Comparison of ENCODE assay signal across 1 cellular context in the genomic region with DNA sequence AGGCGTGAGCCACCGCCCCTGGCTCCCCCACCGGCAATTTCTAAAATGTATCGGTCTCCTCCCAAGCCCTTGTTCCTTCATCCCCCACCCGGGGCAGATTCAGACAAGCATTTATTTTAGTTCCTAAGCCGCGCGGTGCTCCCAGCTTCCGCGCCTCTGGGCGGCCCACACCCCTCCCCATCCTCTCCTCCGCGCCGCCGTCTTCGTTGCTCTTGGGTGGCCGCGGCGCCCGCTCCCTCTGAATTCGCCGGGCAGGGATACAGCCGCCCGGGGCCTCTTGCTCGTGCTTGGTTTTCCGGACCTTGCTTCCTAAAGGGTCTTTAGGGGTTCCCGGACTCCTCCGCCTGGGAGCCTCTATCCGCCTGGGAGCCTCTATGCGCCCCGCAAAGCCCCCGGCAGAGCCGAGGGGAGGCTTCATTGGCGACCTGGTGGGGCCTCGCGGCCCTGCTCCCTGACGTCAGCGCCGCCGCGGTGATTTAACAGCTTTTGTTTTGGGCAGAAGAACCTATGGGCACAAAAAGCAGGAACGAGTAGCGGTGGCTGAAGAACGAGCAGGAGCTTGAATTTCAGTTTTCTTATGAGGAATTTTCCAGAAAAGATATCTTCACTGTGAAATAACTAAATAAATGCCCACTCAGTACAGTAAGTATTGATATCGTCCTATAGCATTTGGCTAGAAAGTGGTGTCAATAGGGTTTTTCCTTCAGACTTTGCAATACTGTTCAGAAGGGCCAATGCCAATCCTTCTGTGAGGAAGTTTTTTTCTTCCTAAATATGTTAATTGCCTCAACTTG.
TF ChIP-seq lines count a peak whose summit lies in the region.

No MANE protein-coding gene starts in this region.

TF ChIP-seq in HEK293, 187 proteins besides CTCF, POLR2A, EP300 and RAD21 (continued from another document):
- TF ChIP-seq ZNF629 (tag by site-specific recombination; IDR thresholded peaks at IDR 0.05) (peak; percentile 92), ZFP37 (tag by site-specific recombination; IDR thresholded peaks at IDR 0.05) (peak; percentile 61; the same call in 1 of the 2 replicates), ZNF776 (tag by site-specific recombination; IDR thresholded peaks at IDR 0.05; ENCODE audit: borderline replicate concordance) (no peak), ZBTB17 (tag by site-specific recombination; IDR thresholded peaks at IDR 0.05) (peak; percentile 46), ZNF624 (tag by site-specific recombination; IDR thresholded peaks at IDR 0.05) (no peak), ZNF488 (tag by site-specific recombination; IDR thresholded peaks at IDR 0.05) (no peak), ZNF626 (tag by site-specific recombination; IDR thresholded peaks at IDR 0.05) (no peak), ZNF248 (tag by site-specific recombination; IDR thresholded peaks at IDR 0.05) (no peak), ZFP3 (tag by site-specific recombination; IDR thresholded peaks at IDR 0.05; ENCODE audit: low read depth) (peak; percentile 63; the same call in 1 of the 2 replicates), ZNF76 (tag by site-specific recombination; IDR thresholded peaks at IDR 0.05; ENCODE audit: borderline replicate concordance, low read depth) (peak; percentile 24; the same call in 1 of the 2 replicates), KLF1 (tag by site-specific recombination; IDR thresholded peaks at IDR 0.05) (peak; percentile 40; the same call in 1 of the 2 replicates), ZNF561 (tag by site-specific recombination; IDR thresholded peaks at IDR 0.05; ENCODE audit: borderline replicate concordance) (0 out of 2 replicates have a peak, but pooled peaks have one; percentile 25), ZBTB20 (tag by site-specific recombination; IDR thresholded peaks at IDR 0.05) (peak; percentile 98), ZXDB (tag by site-specific recombination; IDR thresholded peaks at IDR 0.05) (peak; percentile 62; the same call in 1 of the 2 replicates), ZNF654 (tag by site-specific recombination; IDR thresholded peaks at IDR 0.05; ENCODE audit: low read depth) (no peak), KLF8 (tag by site-specific recombination; IDR thresholded peaks at IDR 0.05) (peak; percentile 46; the same call in 1 of the 2 replicates), SCRT1 (tag by site-specific recombination; IDR thresholded peaks at IDR 0.05; ENCODE audit: borderline replicate concordance) (no peak), ZNF530 (tag by site-specific recombination; IDR thresholded peaks at IDR 0.05; ENCODE audit: low read depth) (no peak), GLIS1 (tag by site-specific recombination; IDR thresholded peaks at IDR 0.05) (peak; percentile 85), ZBTB7A (tag by site-specific recombination; IDR thresholded peaks at IDR 0.05; ENCODE audit: low read depth) (no peak), ZNF623 (tag by site-specific recombination; IDR thresholded peaks at IDR 0.05) (no peak), ZSCAN30 (tag by site-specific recombination; IDR thresholded peaks at IDR 0.05) (peak; percentile 86), ZIC2 (tag by site-specific recombination; IDR thresholded peaks at IDR 0.05) (peak; percentile 74), MZF1 (tag by site-specific recombination; IDR thresholded peaks at IDR 0.05; ENCODE audit: borderline replicate concordance) (peak; percentile 62; the same call in 1 of the 2 replicates), KLF16 (tag by site-specific recombination; IDR thresholded peaks at IDR 0.05) (peak; percentile 21; the same call in 1 of the 2 replicates), HOXD13 (CRISPR knock-in tag; IDR thresholded peaks at IDR 0.05; ENCODE audit: borderline replicate concordance) (0 out of 2 replicates have a peak, but pooled peaks have one; percentile 21), ZNF394 (tag by site-specific recombination; IDR thresholded peaks at IDR 0.05; ENCODE audit: borderline replicate concordance) (peak; percentile 39; the same call in 1 of the 2 replicates), ZNF670 (tag by site-specific recombination; IDR thresholded peaks at IDR 0.05; ENCODE audit: low read depth) (no peak), HOXA7 (CRISPR knock-in tag; IDR thresholded peaks at IDR 0.05; ENCODE audit: borderline replicate concordance) (no peak), SP7 (tag by site-specific recombination; IDR thresholded peaks at IDR 0.05) (peak; percentile 43; the same call in 1 of the 2 replicates), ZNF529 (tag by site-specific recombination; IDR thresholded peaks at IDR 0.05; ENCODE audit: insufficient replicate concordance) (no peak), OVOL3 (tag by site-specific recombination; IDR thresholded peaks at IDR 0.05) (no peak), ZNF335 (tag by site-specific recombination; conservative IDR thresholded peaks at IDR 0.05) (peak; percentile 96), ZBTB26 (tag by site-specific recombination; optimal IDR thresholded peaks at IDR 0.05) (peak; percentile 78), SP3 (tag by site-specific recombination; IDR thresholded peaks at IDR 0.05) (peak; percentile 27), GLIS2 (tag by site-specific recombination; IDR thresholded peaks at IDR 0.05) (peak; percentile 97), ZFP69B (tag by site-specific recombination; IDR thresholded peaks at IDR 0.05) (peak; percentile 84; the same call in 1 of the 2 replicates), ZBTB21 (tag by site-specific recombination; IDR thresholded peaks at IDR 0.05) (peak; percentile 66; the same call in 1 of the 2 replicates), KLF10 (tag by site-specific recombination; IDR thresholded peaks at IDR 0.05) (peak; percentile 53; the same call in 1 of the 2 replicates), GLI4 (tag by site-specific recombination; IDR thresholded peaks at IDR 0.05) (no peak), ZNF423 (tag by site-specific recombination; IDR thresholded peaks at IDR 0.05) (0 out of 2 replicates have a peak, but pooled peaks have one; percentile 13), ZNF692 (tag by site-specific recombination; IDR thresholded peaks at IDR 0.05) (peak; percentile 91), OSR2 (tag by site-specific recombination; IDR thresholded peaks at IDR 0.05) (0 out of 2 replicates have a peak, but pooled peaks have one; percentile 7), ZNF341 (tag by site-specific recombination; IDR thresholded peaks at IDR 0.05; ENCODE audit: low read depth) (peak; percentile 56), ZBTB6 (tag by site-specific recombination; IDR thresholded peaks at IDR 0.05) (no peak), ZNF24 (tag by site-specific recombination; IDR thresholded peaks at IDR 0.05) (peak; percentile 21; the same call in 1 of the 2 replicates), ZBTB8A (tag by site-specific recombination; IDR thresholded peaks at IDR 0.05) (peak; percentile 87), ZNF660 (tag by site-specific recombination; IDR thresholded peaks at IDR 0.05) (peak; percentile 68), IKZF3 (tag by site-specific recombination; IDR thresholded peaks at IDR 0.05) (peak; percentile 29; the same call in 1 of the 2 replicates)
- TF ChIP-seq, protein P1, sequence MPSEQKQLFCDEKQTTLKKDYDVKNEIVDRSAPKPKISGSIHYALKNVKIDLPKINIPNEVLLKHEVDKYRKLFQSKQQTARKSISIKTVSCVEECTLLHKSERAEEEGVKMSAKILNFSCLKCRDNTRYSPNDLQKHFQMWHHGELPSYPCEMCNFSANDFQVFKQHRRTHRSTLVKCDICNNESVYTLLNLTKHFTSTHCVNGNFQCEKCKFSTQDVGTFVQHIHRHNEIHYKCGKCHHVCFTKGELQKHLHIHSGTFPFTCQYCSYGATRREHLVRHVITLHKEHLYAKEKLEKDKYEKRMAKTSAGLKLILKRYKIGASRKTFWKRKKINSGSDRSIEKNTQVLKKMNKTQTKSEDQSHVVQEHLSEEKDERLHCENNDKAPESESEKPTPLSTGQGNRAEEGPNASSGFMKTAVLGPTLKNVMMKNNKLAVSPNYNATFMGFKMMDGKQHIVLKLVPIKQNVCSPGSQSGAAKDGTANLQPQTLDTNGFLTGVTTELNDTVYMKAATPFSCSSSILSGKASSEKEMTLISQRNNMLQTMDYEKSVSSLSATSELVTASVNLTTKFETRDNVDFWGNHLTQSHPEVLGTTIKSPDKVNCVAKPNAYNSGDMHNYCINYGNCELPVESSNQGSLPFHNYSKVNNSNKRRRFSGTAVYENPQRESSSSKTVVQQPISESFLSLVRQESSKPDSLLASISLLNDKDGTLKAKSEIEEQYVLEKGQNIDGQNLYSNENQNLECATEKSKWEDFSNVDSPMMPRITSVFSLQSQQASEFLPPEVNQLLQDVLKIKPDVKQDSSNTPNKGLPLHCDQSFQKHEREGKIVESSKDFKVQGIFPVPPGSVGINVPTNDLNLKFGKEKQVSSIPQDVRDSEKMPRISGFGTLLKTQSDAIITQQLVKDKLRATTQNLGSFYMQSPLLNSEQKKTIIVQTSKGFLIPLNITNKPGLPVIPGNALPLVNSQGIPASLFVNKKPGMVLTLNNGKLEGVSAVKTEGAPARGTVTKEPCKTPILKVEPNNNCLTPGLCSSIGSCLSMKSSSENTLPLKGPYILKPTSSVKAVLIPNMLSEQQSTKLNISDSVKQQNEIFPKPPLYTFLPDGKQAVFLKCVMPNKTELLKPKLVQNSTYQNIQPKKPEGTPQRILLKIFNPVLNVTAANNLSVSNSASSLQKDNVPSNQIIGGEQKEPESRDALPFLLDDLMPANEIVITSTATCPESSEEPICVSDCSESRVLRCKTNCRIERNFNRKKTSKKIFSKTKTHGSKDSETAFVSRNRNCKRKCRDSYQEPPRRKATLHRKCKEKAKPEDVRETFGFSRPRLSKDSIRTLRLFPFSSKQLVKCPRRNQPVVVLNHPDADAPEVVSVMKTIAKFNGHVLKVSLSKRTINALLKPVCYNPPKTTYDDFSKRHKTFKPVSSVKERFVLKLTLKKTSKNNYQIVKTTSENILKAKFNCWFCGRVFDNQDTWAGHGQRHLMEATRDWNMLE (tag by site-specific recombination; conservative IDR thresholded peaks at IDR 0.05; ENCODE audit: low read depth) = 0 out of 2 replicates have a peak, but pooled peaks have one; percentile 25
- TF ChIP-seq, protein P2, sequence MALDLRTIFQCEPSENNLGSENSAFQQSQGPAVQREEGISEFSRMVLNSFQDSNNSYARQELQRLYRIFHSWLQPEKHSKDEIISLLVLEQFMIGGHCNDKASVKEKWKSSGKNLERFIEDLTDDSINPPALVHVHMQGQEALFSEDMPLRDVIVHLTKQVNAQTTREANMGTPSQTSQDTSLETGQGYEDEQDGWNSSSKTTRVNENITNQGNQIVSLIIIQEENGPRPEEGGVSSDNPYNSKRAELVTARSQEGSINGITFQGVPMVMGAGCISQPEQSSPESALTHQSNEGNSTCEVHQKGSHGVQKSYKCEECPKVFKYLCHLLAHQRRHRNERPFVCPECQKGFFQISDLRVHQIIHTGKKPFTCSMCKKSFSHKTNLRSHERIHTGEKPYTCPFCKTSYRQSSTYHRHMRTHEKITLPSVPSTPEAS (tag by site-specific recombination; IDR thresholded peaks at IDR 0.05) = 0 out of 2 replicates have a peak, but pooled peaks have one; percentile 13
- TF ChIP-seq, protein P3, sequence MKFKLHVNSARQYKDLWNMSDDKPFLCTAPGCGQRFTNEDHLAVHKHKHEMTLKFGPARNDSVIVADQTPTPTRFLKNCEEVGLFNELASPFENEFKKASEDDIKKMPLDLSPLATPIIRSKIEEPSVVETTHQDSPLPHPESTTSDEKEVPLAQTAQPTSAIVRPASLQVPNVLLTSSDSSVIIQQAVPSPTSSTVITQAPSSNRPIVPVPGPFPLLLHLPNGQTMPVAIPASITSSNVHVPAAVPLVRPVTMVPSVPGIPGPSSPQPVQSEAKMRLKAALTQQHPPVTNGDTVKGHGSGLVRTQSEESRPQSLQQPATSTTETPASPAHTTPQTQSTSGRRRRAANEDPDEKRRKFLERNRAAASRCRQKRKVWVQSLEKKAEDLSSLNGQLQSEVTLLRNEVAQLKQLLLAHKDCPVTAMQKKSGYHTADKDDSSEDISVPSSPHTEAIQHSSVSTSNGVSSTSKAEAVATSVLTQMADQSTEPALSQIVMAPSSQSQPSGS (tag by site-specific recombination; IDR thresholded peaks at IDR 0.05; ENCODE audit: low read depth) = peak; percentile 58; the same call in 1 of the 2 replicates
